ENCODE assay signal across 15 cellular contexts in genomic region chr6:149698175-149698574, GRCh38. TPM values are rescaled to one million over a fixed set of nuclear protein-coding genes. Genes with fewer than 3 reads are reported as not detected.
A peak's percentile ranks its signal among the peaks of the same experiment; 100 is the strongest.
DNase-seq lines count a peak whose midpoint lies in the region; ATAC-seq, FAIRE-seq and TF ChIP-seq lines count a peak whose summit lies in the region.
"Had no signal": no experiment of that assay in that cellular context is flagged by ENCODE, and none has a peak within 500 bp of the region (broad histone marks: within the 10 kb centered on the region; RNA-seq: fewer than 3 reads in every experiment).

No MANE protein-coding gene starts in this region.

- peaks cover 13% of the 10 kb centered on the region for H3K4me1 Mint-ChIP-seq in T-helper 17 cell

- no peak overlapping the region for H3K27ac Mint-ChIP-seq in T-helper 17 cell

- no peak for TF ChIP-seq POLR2A in stomach (IDR thresholded peaks at IDR 0.05)

- no peaks in the 10 kb centered on the region for H3K9me3 ChIP-seq in T-helper 17 cell (ENCODE audit: control insufficient read depth, low read length, poor library complexity, severe bottlenecking)
- no peaks in the 10 kb centered on the region for H3K9me3 ChIP-seq in stomach
- H3K9me3 ChIP-seq: Caco-2, HAP-1 had no signal

- H3K4me3 Mint-ChIP-seq in T-helper 17 cell, result peak overlapping the region; percentile 36
- H3K4me3 Mint-ChIP-seq: CD4-positive, alpha-beta memory T cell had no signal

- no peak for TF ChIP-seq EP300 in stomach (IDR thresholded peaks at IDR 0.05)

- no peak for TF ChIP-seq CTCF in stomach (IDR thresholded peaks at IDR 0.05)

- ATAC-seq in T-helper 17 cell (no peak), GM19023 (IDR thresholded peaks at IDR 0.05; ENCODE audit: unreplicated experiment) (no peak)

- H3K27me3 Mint-ChIP-seq in T-helper 17 cell, result no peaks in the 10 kb centered on the region
- H3K27me3 Mint-ChIP-seq: CD4-positive, alpha-beta memory T cell had no signal

- H3K27ac ChIP-seq in epithelial cell of prostate (peak overlapping the region; percentile 75), stomach (no peak overlapping the region)

- H3K4me3 ChIP-seq in stomach, result no peak overlapping the region
- H3K4me3 ChIP-seq: HAP-1 had no signal

- 95 to 99% (median 97%) methylated on average over 2 of the region's 2 CpGs for WGBS in stomach, 5 donors

- no peak for DNase-seq in GM19239 (ENCODE audit: insufficient read length, low spot score)
- DNase-seq in T-helper 17 cell, result no peak
- DNase-seq in epithelial cell of prostate (ENCODE audit: low read depth, low spot score), result no peak
- no peak for DNase-seq in head of caudate nucleus
- DNase-seq in stomach, result no peak
- DNase-seq: C1 segment of cervical spinal cord; Caco-2; CD4-positive, alpha-beta memory T cell; DMS153; DND-41; GOT3 had no signal

- FAIRE-seq in GM19239 (lab: Jason Lieb, UNC), result peak; percentile 14
- FAIRE-seq: GM12892, H54 had no signal

- H3K36me3 Mint-ChIP-seq in T-helper 17 cell (ENCODE audit: low read depth), result no peaks in the 10 kb centered on the region

- H3K36me3 ChIP-seq in stomach, result peaks cover 6 to 56% (median 51%) of the 10 kb centered on the region in 4 donors

- peaks cover 0 to 50% (median 25%) of the 10 kb centered on the region in 4 donors for H3K4me1 ChIP-seq in stomach
- H3K4me1 ChIP-seq: Caco-2 had no signal

- intact Hi-C loops in head of caudate nucleus (cut with DNase I) (no loop called here), stomach (cut with DNase I; ENCODE audit: low total_unique reads) (no loop called here)

- H3K27me3 ChIP-seq in stomach, result no peaks in the 10 kb centered on the region

RNA-seq across cellular contexts. Expression of gene LATS1, which starts 19.7 kb away (rescaled TPM):
- total RNA-seq in T-helper 17 cell, result 10 to 100 TPM; 35.4 to 43.6 TPM
- total RNA-seq in stomach, result 100 to 1,000 TPM in 1 of 5 donors, 10 to 100 TPM in 4; 10.7 to 109 (median 28.4) TPM
- 1 to 10 TPM; 3.8 to 5.0 (median 4.1) TPM for polyA plus RNA-seq in stomach

RNA-seq across cellular contexts. Expression of gene NUP43, which starts 48.2 kb away (rescaled TPM):
- total RNA-seq in T-helper 17 cell (10 to 100 TPM; 13.7 to 16.3 TPM), stomach (10 to 100 TPM in 4 of 5 donors, 1 to 10 TPM in 1; 1.2 to 51.9 (median 39.0) TPM)
- polyA plus RNA-seq in stomach, result 1 to 10 TPM; 5.2 to 9.0 (median 6.3) TPM

RNA-seq across cellular contexts. Expression of gene KATNA1, which starts 49.7 kb away (rescaled TPM):
- total RNA-seq in T-helper 17 cell (10 to 100 TPM; 15.2 to 18.2 TPM), stomach (10 to 100 TPM in 4 of 5 donors, 1 to 10 TPM in 1; 8.1 to 29.8 (median 26.8) TPM)
- polyA plus RNA-seq in stomach, result 10 to 100 TPM in 2 of 3 donors, 1 to 10 TPM in 1; 9.2 to 20.2 (median 10.4) TPM

RNA-seq across cellular contexts. Expression of gene PCMT1, which starts 51.4 kb away (rescaled TPM):
- 10 to 100 TPM; 32.4 to 32.9 TPM for total RNA-seq in T-helper 17 cell
- total RNA-seq in stomach, result 100 to 1,000 TPM in 1 of 5 donors, 10 to 100 TPM in 3, 1 to 10 TPM in 1; 2.6 to 109 (median 78.6) TPM
- polyA plus RNA-seq in stomach, result 10 to 100 TPM; 35.6 to 44.5 (median 42.0) TPM
